20 cellular contexts compared by ENCODE assay signal in genomic region chr11:127383026-127383425, GRCh38.
DNase-seq lines count a peak whose midpoint lies in the region; ATAC-seq and TF ChIP-seq lines count a peak whose summit lies in the region.
"Had no signal": no experiment of that assay in that cellular context is flagged by ENCODE, and none has a peak within 500 bp of the region (broad histone marks: within the 10 kb centered on the region; RNA-seq: fewer than 3 reads in every experiment).

No MANE protein-coding gene starts in this region.

- H3K27ac ChIP-seq in right cardiac atrium (ENCODE audit: low read length) (no peak overlapping the region), mesendoderm (ENCODE audit: low read depth, low read length) (no peak overlapping the region), right lobe of liver (no peak overlapping the region)
- H3K27ac ChIP-seq: 22Rv1; BLaER1 treated with 17β-estradiol and CSF1 and Interleukin-3, amounts not matched to agents 10 nM and 100 nM; GM23248 had no signal

- no peak for TF ChIP-seq CTCF in right lobe of liver (IDR thresholded peaks at IDR 0.05)

- no peaks in the 10 kb centered on the region for H3K9me3 ChIP-seq in right cardiac atrium (ENCODE audit: control insufficient read depth, low read length)
- no peaks in the 10 kb centered on the region for H3K9me3 ChIP-seq in right lobe of liver
- H3K9me3 ChIP-seq: BE2C; BLaER1 treated with 17β-estradiol and CSF1 and Interleukin-3, amounts not matched to agents 10 nM and 100 nM had no signal

- H3K4ac ChIP-seq in mesendoderm (ENCODE audit: low read depth, low read length): no peak overlapping the region

- no peak overlapping the region for H3K4me2 ChIP-seq in mesendoderm (ENCODE audit: low read length)
- H3K4me2 ChIP-seq: BLaER1 treated with 17β-estradiol and CSF1 and Interleukin-3, amounts not matched to agents 10 nM and 100 nM had no signal

- 56% methylated on average over 3 of the region's 3 CpGs for WGBS in right cardiac atrium
- WGBS in mesendoderm (ENCODE audit: extremely low coverage, insufficient coverage, low lambda C conversion rate): no CpG with 5 or more reads among the region's 3 CpGs
- whole genome bisulfite sequencing in right lobe of liver (ENCODE audit: insufficient coverage, low coverage, low lambda C conversion rate, missing lambda C conversion rate): 41% methylated on average over 2 of the region's 3 CpGs

- H3K36me3 ChIP-seq in mesendoderm (ENCODE audit: control insufficient read depth, insufficient read depth, low read length): no peaks in the 10 kb centered on the region
- no peaks in the 10 kb centered on the region for H3K36me3 ChIP-seq in right lobe of liver
- H3K36me3 ChIP-seq: BE2C; BLaER1 treated with 17β-estradiol and CSF1 and Interleukin-3, amounts not matched to agents 10 nM and 100 nM had no signal

- H3K79me2 ChIP-seq in mesendoderm (ENCODE audit: control insufficient read depth, insufficient read depth, low read length): no peaks in the 10 kb centered on the region

- no peak overlapping the region for H4K8ac ChIP-seq in mesendoderm (ENCODE audit: low read depth, low read length)

- H3K23ac ChIP-seq in mesendoderm (ENCODE audit: low read length): no peak overlapping the region

- no peak overlapping the region for H3K9ac ChIP-seq in mesendoderm (ENCODE audit: low read length)
- H3K9ac ChIP-seq: BLaER1 treated with 17β-estradiol and CSF1 and Interleukin-3, amounts not matched to agents 10 nM and 100 nM; GM23248 had no signal

- H3K4me3 ChIP-seq in right cardiac atrium (ENCODE audit: low read length): no peak overlapping the region
- H3K4me3 ChIP-seq in mesendoderm (ENCODE audit: low read length): no peak overlapping the region
- no peak overlapping the region for H3K4me3 ChIP-seq in right lobe of liver
- H3K4me3 ChIP-seq: BLaER1 treated with 17β-estradiol and CSF1 and Interleukin-3, amounts not matched to agents 10 nM and 100 nM; GM12878; GM23248 had no signal

- no peak overlapping the region for H2BK15ac ChIP-seq in mesendoderm (replicated peaks; ENCODE audit: low read depth)

- H3K4me1 ChIP-seq in right cardiac atrium (ENCODE audit: control insufficient read depth, insufficient read depth, low read length) (no peaks in the 10 kb centered on the region), mesendoderm (ENCODE audit: control insufficient read depth, low read depth, low read length) (peaks cover 2% of the 10 kb centered on the region), right lobe of liver (no peaks in the 10 kb centered on the region)
- H3K4me1 ChIP-seq: BE2C; BLaER1 treated with 17β-estradiol and CSF1 and Interleukin-3, amounts not matched to agents 10 nM and 100 nM had no signal

- H4K5ac ChIP-seq in mesendoderm (ENCODE audit: low read length): no peak overlapping the region

- H2BK120ac ChIP-seq in mesendoderm (ENCODE audit: low read depth, low read length): peak overlapping the region; percentile 1

- intact Hi-C loops in right cardiac atrium (cut with DNase I): no loop called here
- intact Hi-C loops in Right ventricle myocardium superior (cut with DNase I): no loop called here
- intact Hi-C loops in right lobe of liver (cut with DNase I): no loop called here

- ATAC-seq in right cardiac atrium: peak in 1 of 2 donors; percentile 36
- no peak for ATAC-seq in Right ventricle myocardium superior (ENCODE audit: poor library complexity)
- ATAC-seq in right lobe of liver: no peak
- no peak for ATAC-seq in GM19467 (IDR thresholded peaks at IDR 0.05; ENCODE audit: unreplicated experiment)
- no peak for ATAC-seq in GM21825 (IDR thresholded peaks at IDR 0.05; ENCODE audit: unreplicated experiment)
- ATAC-seq: GM12878, HCT116 had no signal

- H2BK5ac ChIP-seq in mesendoderm (ENCODE audit: low read length): no peak overlapping the region

- no peak overlapping the region for H3K18ac ChIP-seq in mesendoderm (ENCODE audit: low read length)

- H3K79me1 ChIP-seq in mesendoderm (ENCODE audit: low read length): no peaks in the 10 kb centered on the region

- H3K27me3 ChIP-seq in right cardiac atrium (ENCODE audit: control insufficient read depth, insufficient read depth) (no peaks in the 10 kb centered on the region), mesendoderm (ENCODE audit: insufficient read depth, low read length, poor library complexity) (no peaks in the 10 kb centered on the region), right lobe of liver (no peaks in the 10 kb centered on the region)
- H3K27me3 ChIP-seq: BE2C; BLaER1 treated with 17β-estradiol and CSF1 and Interleukin-3, amounts not matched to agents 10 nM and 100 nM had no signal

- H2AK5ac ChIP-seq in mesendoderm (ENCODE audit: low read length): no peak overlapping the region

- DNase-seq in right cardiac atrium: peak in 2 of 3 donors; percentile 50 to 55
- DNase-seq in Right ventricle myocardium superior: no peak
- peak; percentile 85 for DNase-seq in astrocyte of the hippocampus (ENCODE audit: low read depth, low spot score)
- no peak for DNase-seq in mesendoderm
- DNase-seq in right lobe of liver: no peak
- DNase-seq: BE2C; CD4-positive, alpha-beta T cell; CD8-positive, alpha-beta memory T cell; DMS 273 treated with DMSO at 0.1 percent for 48 hours; DMS79; EL; GDM1; GM23248; H9 had no signal

- TF ChIP-seq POLR2A in right lobe of liver (IDR thresholded peaks at IDR 0.05): no peak

- H3K56ac ChIP-seq in mesendoderm (ENCODE audit: low read length): no peak overlapping the region

Comparison
In these comparisons a context has a peak if more than half of its experiments do, and no peak if none do; other contexts are left out.
1. DNase-seq: peak in right cardiac atrium (2 of 3) and astrocyte of the hippocampus (single experiment); none in Right ventricle myocardium superior (single experiment), mesendoderm (single experiment) and right lobe of liver (0 of 3).